In genomic region chr1:183303325-183303645, GRCh38 we compare ENCODE assay signal across 1 cellular context.
TF ChIP-seq lines count a peak whose summit lies in the region.

No MANE protein-coding gene starts in this region.

TF ChIP-seq in SK-N-SH, 30 proteins besides CTCF, POLR2A, EP300 and RAD21 (continued from another document):
- TF ChIP-seq PBX3 (IDR thresholded peaks at IDR 0.05), result no peak
- TF ChIP-seq YY1 (IDR thresholded peaks at IDR 0.05; ENCODE audit: low read depth), result no peak
- TF ChIP-seq TAF1 (IDR thresholded peaks at IDR 0.05; ENCODE audit: borderline replicate concordance, low read depth, low read length), result no peak
- no peak for TF ChIP-seq TCF12 (IDR thresholded peaks at IDR 0.05)
- TF ChIP-seq TEAD4 (IDR thresholded peaks at IDR 0.05; ENCODE audit: borderline replicate concordance, insufficient read depth), result no peak
- no peak for TF ChIP-seq SMC3 (IDR thresholded peaks at IDR 0.05; ENCODE audit: low read depth, low read length)
- TF ChIP-seq GABPA (IDR thresholded peaks at IDR 0.05; ENCODE audit: low read depth), result no peak
- no peak for TF ChIP-seq ZBTB33 (IDR thresholded peaks at IDR 0.05; ENCODE audit: borderline replicate concordance, low read depth)
- no peak for TF ChIP-seq REST (IDR thresholded peaks at IDR 0.05; ENCODE audit: low read depth, low read length)
- no peak for TF ChIP-seq ELF1 (IDR thresholded peaks at IDR 0.05)
